Comparison of ENCODE assay signal across 6 cellular contexts in the genomic region with DNA sequence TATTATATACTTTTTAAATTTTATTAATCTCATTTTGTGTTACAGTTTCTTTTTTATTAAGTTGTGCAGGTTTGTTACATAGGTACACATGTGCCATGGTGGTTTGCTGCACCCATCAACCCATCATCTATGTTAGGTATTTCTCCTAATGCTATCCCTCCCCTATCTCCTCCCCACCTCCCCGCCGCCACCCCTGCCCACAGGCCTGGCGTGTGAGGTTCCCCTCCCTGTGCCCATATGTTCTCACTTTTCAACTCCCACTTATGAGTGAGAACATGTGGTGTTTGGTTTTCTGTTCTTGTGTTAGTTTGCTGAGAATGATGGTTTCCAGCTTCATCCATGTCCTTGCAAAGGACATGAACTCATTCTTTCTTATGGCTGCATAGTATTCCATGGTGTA. TPM values are rescaled to one million over a fixed set of nuclear protein-coding genes. Genes with fewer than 3 reads are reported as not detected.
"Had no signal": no experiment of that assay in that cellular context is flagged by ENCODE, and none has a peak within 500 bp of the region (broad histone marks: within the 10 kb centered on the region; RNA-seq: fewer than 3 reads in every experiment).

No MANE protein-coding gene starts in this region.

RNA-seq across cellular contexts. Expression of a gene that starts 29.8 kb away (rescaled TPM):
- total RNA-seq: lung microvascular endothelial cell; mesenteric fat pad; mononuclear cell; naive thymus-derived CD4-positive, alpha-beta T cell; naive thymus-derived CD8-positive, alpha-beta T cell had no signal
- polyA plus RNA-seq: immature natural killer cell; naive thymus-derived CD4-positive, alpha-beta T cell; naive thymus-derived CD8-positive, alpha-beta T cell had no signal
